In the genomic region with DNA sequence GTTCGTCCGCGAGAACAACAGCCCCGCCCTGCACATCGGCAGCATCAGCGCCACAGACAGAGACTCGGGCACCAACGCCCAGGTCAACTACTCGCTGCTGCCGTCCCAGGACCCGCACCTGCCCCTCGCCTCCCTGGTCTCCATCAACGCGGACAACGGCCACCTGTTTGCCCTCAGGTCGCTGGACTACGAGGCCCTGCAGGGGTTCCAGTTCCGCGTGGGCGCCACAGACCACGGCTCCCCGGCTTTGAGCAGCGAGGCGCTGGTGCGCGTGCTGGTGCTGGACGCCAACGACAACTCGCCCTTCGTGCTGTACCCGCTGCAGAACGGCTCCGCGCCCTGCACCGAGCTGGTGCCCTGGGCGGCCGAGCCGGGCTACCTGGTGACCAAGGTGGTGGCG, we compare ENCODE assay signal across 2 cellular contexts. TPM values are rescaled to one million over a fixed set of nuclear protein-coding genes. Genes with fewer than 3 reads are reported as not detected.
"Had no signal": no experiment of that assay in that cellular context is flagged by ENCODE, and none has a peak within 500 bp of the region (broad histone marks: within the 10 kb centered on the region; RNA-seq: fewer than 3 reads in every experiment).

No MANE protein-coding gene starts in this region.

RNA-seq across cellular contexts. Expression of gene PCDHB12, which starts 1.8 kb away (rescaled TPM):
- total RNA-seq: OCI-LY7, PC-9 had no signal

RNA-seq across cellular contexts. Expression of gene PCDHB13, which starts 3.4 kb away (rescaled TPM):
- total RNA-seq: PC-9 had no signal

RNA-seq across cellular contexts. Expression of gene PCDHB11, which starts 10.9 kb away (rescaled TPM):
- total RNA-seq: OCI-LY7, PC-9 had no signal

RNA-seq across cellular contexts. Expression of gene PCDHB10, which starts 18.1 kb away (rescaled TPM):
- total RNA-seq: OCI-LY7, PC-9 had no signal
